In genomic region chr12:580813-581212, GRCh38 we compare ENCODE assay signal across 17 cellular contexts.
"Had no signal": no experiment of that assay in that cellular context is flagged by ENCODE, and none has a peak within 500 bp of the region (broad histone marks: within the 10 kb centered on the region; RNA-seq: fewer than 3 reads in every experiment).

No MANE protein-coding gene starts in this region.

- H3K36me3 ChIP-seq: breast epithelium, esophagus squamous epithelium, heart right ventricle, left lung, pancreas, tibial artery, vagina had no signal

- H3K36me3 Mint-ChIP-seq: memory B cell had no signal

- H3K27ac ChIP-seq: breast epithelium, esophagus squamous epithelium, left lung, pancreas, skin epidermis, tibial artery, vagina had no signal

- DNase-seq: activated CD4-positive, alpha-beta T cell treated with anti-CD3 and anti-CD28 coated beads, Interleukin-2, amount 50 U/mL, for 1 hour; activated CD4-positive, CD25-positive, alpha-beta regulatory T cell; activated gamma-delta T cell; activated T-cell treated with anti-CD3 and anti-CD28 coated beads, Interleukin-2, amount 50 U/mL, for 4 hours; aorta; esophagus squamous epithelium; foreskin fibroblast; left lung; pancreas; T-helper 2 cell had no signal

- H3K4me3 Mint-ChIP-seq: activated T-cell treated with anti-CD3 and anti-CD28 coated beads, Interleukin-2, amount 50 U/mL, for 4 hours; memory B cell; nephron had no signal

- H3K27me3 Mint-ChIP-seq: memory B cell had no signal

- H3K4me1 ChIP-seq: breast epithelium had no signal

- H3K9me3 ChIP-seq: breast epithelium, esophagus squamous epithelium, heart right ventricle, left lung, pancreas, tibial artery, vagina had no signal

- ATAC-seq: activated T-cell treated with anti-CD3 and anti-CD28 coated beads, Interleukin-2, amount 50 U/mL, for 4 hours; left lung; pancreas had no signal

- H3K27me3 ChIP-seq: breast epithelium, esophagus squamous epithelium, heart right ventricle, left lung, pancreas, tibial artery, vagina had no signal

- H3K27ac Mint-ChIP-seq: memory B cell had no signal

- H3K4me3 ChIP-seq: breast epithelium, esophagus squamous epithelium, heart right ventricle, left lung, pancreas, skin epidermis, tibial artery, vagina had no signal
